13 cellular contexts compared by ENCODE assay signal in genomic region chr15:39230917-39231285, GRCh38.
"Had no signal": no experiment of that assay in that cellular context is flagged by ENCODE, and none has a peak within 500 bp of the region (broad histone marks: within the 10 kb centered on the region; RNA-seq: fewer than 3 reads in every experiment).

No MANE protein-coding gene starts in this region.

- H3K27ac ChIP-seq: ascending aorta, hepatocyte, WERI-Rb-1 had no signal

- H3K36me3 ChIP-seq: ascending aorta, spleen, transverse colon, WERI-Rb-1 had no signal

- H3K27me3 Mint-ChIP-seq: T-cell had no signal

- H3K79me2 ChIP-seq: hepatocyte had no signal

- DNase-seq: activated CD4-positive, alpha-beta T cell treated with anti-CD3 and anti-CD28 coated beads for 4 hours; activated CD8-positive, alpha-beta memory T cell treated with anti-CD3 and anti-CD28 coated beads, Interleukin-2, amount 50 U/mL, for 4 hours; activated CD8-positive, alpha-beta T cell treated with anti-CD3 and anti-CD28 coated beads for 36 hours; naive thymus-derived CD4-positive, alpha-beta T cell; spleen; stimulated activated CD4-positive, alpha-beta T cell treated with anti-CD3 and anti-CD28 coated beads, Interleukin-2, amount 100 ng/mL, for 24 hours; stimulated activated naive B cell treated with anti-CD40 and anti-IgM and Interleukin-4, amounts not matched to agents 10 μg/mL and 1 μg/mL and 100 μg/mL, for 72 hours; T-cell; transverse colon; WERI-Rb-1 had no signal

- H3K9me3 Mint-ChIP-seq: T-cell had no signal

- H3K4me1 Mint-ChIP-seq: stimulated activated naive B cell treated with anti-CD40 and anti-IgM and Interleukin-4, amounts not matched to agents 10 μg/mL and 1 μg/mL and 100 μg/mL, for 72 hours; T-cell had no signal

- H3K4me3 ChIP-seq: ascending aorta, hepatocyte, spleen, transverse colon had no signal

- H3K4me3 Mint-ChIP-seq: activated CD8-positive, alpha-beta T cell treated with anti-CD3 and anti-CD28 coated beads for 36 hours; naive thymus-derived CD4-positive, alpha-beta T cell; stimulated activated naive B cell treated with anti-CD40 and anti-IgM and Interleukin-4, amounts not matched to agents 10 μg/mL and 1 μg/mL and 100 μg/mL, for 72 hours; T-cell had no signal

- H3K9me3 ChIP-seq: ascending aorta, spleen, transverse colon had no signal

- H2AFZ ChIP-seq: hepatocyte had no signal

- H3K36me3 Mint-ChIP-seq: naive thymus-derived CD4-positive, alpha-beta T cell; stimulated activated naive B cell treated with anti-CD40 and anti-IgM and Interleukin-4, amounts not matched to agents 10 μg/mL and 1 μg/mL and 100 μg/mL, for 72 hours; T-cell had no signal

- ATAC-seq: activated CD8-positive, alpha-beta T cell treated with anti-CD3 and anti-CD28 coated beads for 36 hours; naive thymus-derived CD4-positive, alpha-beta T cell; right cardiac atrium; stimulated activated naive B cell treated with anti-CD40 and anti-IgM and Interleukin-4, amounts not matched to agents 10 μg/mL and 1 μg/mL and 100 μg/mL, for 72 hours; T-cell had no signal

- H3K4me1 ChIP-seq: ascending aorta, transverse colon had no signal

- H3K27me3 ChIP-seq: ascending aorta, hepatocyte, spleen, transverse colon had no signal

- H3K4me2 ChIP-seq: hepatocyte had no signal

- H3K27ac Mint-ChIP-seq: activated CD8-positive, alpha-beta T cell treated with anti-CD3 and anti-CD28 coated beads for 36 hours; naive thymus-derived CD4-positive, alpha-beta T cell; stimulated activated naive B cell treated with anti-CD40 and anti-IgM and Interleukin-4, amounts not matched to agents 10 μg/mL and 1 μg/mL and 100 μg/mL, for 72 hours; T-cell had no signal
